Comparison of ENCODE assay signal across 1 cellular context in genomic region chr19:47257411-47258169, GRCh38.
TF ChIP-seq lines count a peak whose summit lies in the region.

No MANE protein-coding gene starts in this region.

TF ChIP-seq in IMR-90, 13 proteins besides CTCF, POLR2A, EP300 and RAD21:
- TF ChIP-seq BHLHE40 (IDR thresholded peaks at IDR 0.05; ENCODE audit: low read depth, low read length) = no peak
- TF ChIP-seq MXI1 (IDR thresholded peaks at IDR 0.05; ENCODE audit: borderline replicate concordance, low read depth, low read length) = peak; percentile 12; the same call in 1 of the 2 replicates
- TF ChIP-seq CHD1 (IDR thresholded peaks at IDR 0.05; ENCODE audit: low read depth, low read length) = no peak
- TF ChIP-seq MAZ (IDR thresholded peaks at IDR 0.05; ENCODE audit: borderline replicate concordance, low read depth, low read length) = no peak
- TF ChIP-seq, protein P1, sequence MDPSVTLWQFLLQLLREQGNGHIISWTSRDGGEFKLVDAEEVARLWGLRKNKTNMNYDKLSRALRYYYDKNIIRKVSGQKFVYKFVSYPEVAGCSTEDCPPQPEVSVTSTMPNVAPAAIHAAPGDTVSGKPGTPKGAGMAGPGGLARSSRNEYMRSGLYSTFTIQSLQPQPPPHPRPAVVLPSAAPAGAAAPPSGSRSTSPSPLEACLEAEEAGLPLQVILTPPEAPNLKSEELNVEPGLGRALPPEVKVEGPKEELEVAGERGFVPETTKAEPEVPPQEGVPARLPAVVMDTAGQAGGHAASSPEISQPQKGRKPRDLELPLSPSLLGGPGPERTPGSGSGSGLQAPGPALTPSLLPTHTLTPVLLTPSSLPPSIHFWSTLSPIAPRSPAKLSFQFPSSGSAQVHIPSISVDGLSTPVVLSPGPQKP (IDR thresholded peaks at IDR 0.05; ENCODE audit: borderline replicate concordance, low read depth, low read length) = no peak
